ENCODE assay signal across 8 cellular contexts in genomic region chr1:41516168-41516961, GRCh38. TPM values are rescaled to one million over a fixed set of nuclear protein-coding genes. Genes with fewer than 3 reads are reported as not detected.
DNase-seq lines count a peak whose midpoint lies in the region; TF ChIP-seq lines count a peak whose summit lies in the region.

No MANE protein-coding gene starts in this region.

- H3K4me3 ChIP-seq in right atrium auricular region, result peak overlapping the region; percentile 21 to 50
- H3K4me3 ChIP-seq in prostate gland, result peak overlapping the region; percentile 22 to 25

- peak; percentile 37 for TF ChIP-seq POLR2A in prostate gland (IDR thresholded peaks at IDR 0.05)

- peak overlapping the region; percentile 71 to 79 for H3K27ac ChIP-seq in right atrium auricular region
- H3K27ac ChIP-seq in prostate gland, result peak overlapping the region in 1 of 2 donors; percentile 45

- H3K4me1 ChIP-seq in right atrium auricular region (peaks cover 0 to 39% of the 10 kb centered on the region in 2 donors), prostate gland (replicated peaks) (no peaks in the 10 kb centered on the region)

- H3K36me3 ChIP-seq in right atrium auricular region, result no peaks in the 10 kb centered on the region
- H3K36me3 ChIP-seq in prostate gland, result no peaks in the 10 kb centered on the region

- H3K9me3 ChIP-seq in right atrium auricular region (no peaks in the 10 kb centered on the region), prostate gland (no peaks in the 10 kb centered on the region)

- intact Hi-C loops in prostate gland (cut with DNase I), result loop anchor here (5.0 kb wide), 1 partner anchor 249 kb away; no protein-coding TSS in a partner anchor

- WGBS in prostate gland, result 11% methylated on average over 51 of the region's 51 CpGs

- peak; percentile 88 to 92 for TF ChIP-seq CTCF in right atrium auricular region (IDR thresholded peaks at IDR 0.05)
- TF ChIP-seq CTCF in prostate gland (IDR thresholded peaks at IDR 0.05), result peak; percentile 74 to 96 (median 94)

- H3K27me3 ChIP-seq in right atrium auricular region, result no peaks in the 10 kb centered on the region
- no peaks in the 10 kb centered on the region for H3K27me3 ChIP-seq in prostate gland (replicated peaks; ENCODE audit: insufficient read depth)

- DNase-seq in DMS 273 (lab: John Stamatoyannopoulos, UW; ENCODE audit: unreplicated experiment) (peak; percentile 94), H4 (ENCODE audit: low spot score) (peak; percentile 78), NCI-H1048 (lab: John Stamatoyannopoulos, UW) (peak; percentile 80), SW480 (ENCODE audit: low spot score) (peak; percentile 66), anterior cingulate cortex (lab: John Stamatoyannopoulos, UW) (peak; percentile 20 to 97 (median 86)), right atrium auricular region (ENCODE audit: low spot score) (peak; percentile 89), prostate gland (ENCODE audit: low spot score) (peak; percentile 92), ureter (ENCODE audit: low spot score) (peak; percentile 92)

RNA-seq across cellular contexts. Expression of gene EDN2, which starts 31.9 kb away (rescaled TPM):
- 0.50 TPM in 1 of 2 replicates, not detected in the other for total RNA-seq in H4 (2014; rRNA removed; shearing (Covaris generic))
- under 1 TPM in 1 of 2 donors, not detected in 1; 0.78 TPM for total RNA-seq in right atrium auricular region
- 10 to 100 TPM in 1 of 2 donors, 1 to 10 TPM in 1; 2.6 to 12.6 TPM for total RNA-seq in prostate gland
- total RNA-seq in ureter, result 5.3 TPM
